In genomic region chr16:30874244-30874820, GRCh38 we compare ENCODE assay signal across 8 cellular contexts. TPM values are rescaled to one million over a fixed set of nuclear protein-coding genes. Genes with fewer than 3 reads are reported as not detected.
DNase-seq lines count a peak whose midpoint lies in the region; ATAC-seq and TF ChIP-seq lines count a peak whose summit lies in the region.

No MANE protein-coding gene starts in this region.

- H3K9me3 ChIP-seq in DND-41 (ENCODE audit: insufficient read depth, low read length, severe bottlenecking) (no peaks in the 10 kb centered on the region), PC-3 (ENCODE audit: low read length) (no peaks in the 10 kb centered on the region), parathyroid adenoma (ENCODE audit: control insufficient read depth, low read length) (no peaks in the 10 kb centered on the region)

- H3K36me3 ChIP-seq in DND-41 (ENCODE audit: insufficient read depth, low read length) (peaks cover 6% of the 10 kb centered on the region; the same call in 1 of the 2 replicates), PC-3 (ENCODE audit: low read depth, low read length) (no peaks in the 10 kb centered on the region), parathyroid adenoma (ENCODE audit: control insufficient read depth, insufficient read depth, low read length) (no peaks in the 10 kb centered on the region)

- POLR2A ChIA-PET in PC-3 (lab: Charles Lee; ENCODE audit: unreplicated experiment): no interaction called here

- ATAC-seq in DND-41 (ENCODE audit: insufficient read depth, low read depth) (no peak), PC-3 (no peak), HG02884 (IDR thresholded peaks at IDR 0.05; ENCODE audit: unreplicated experiment) (no peak), GM19395 (IDR thresholded peaks at IDR 0.05; ENCODE audit: unreplicated experiment) (no peak)

- H3F3A ChIP-seq in PC-3 (ENCODE audit: low read length, unreplicated experiment): no peaks in the 10 kb centered on the region

- H3K27me3 ChIP-seq in DND-41 (ENCODE audit: insufficient read depth, low read length, poor library complexity) (no peaks in the 10 kb centered on the region), PC-3 (ENCODE audit: low read length) (no peaks in the 10 kb centered on the region), parathyroid adenoma (ENCODE audit: control insufficient read depth, insufficient read depth, low read length) (no peaks in the 10 kb centered on the region)

- TF ChIP-seq CTCF in DND-41 (IDR thresholded peaks at IDR 0.05; ENCODE audit: borderline replicate concordance, extremely low read depth, low read length, poor library complexity, severe bottlenecking) (peak; percentile 0), PC-3 (conservative IDR thresholded peaks at IDR 0.05; ENCODE audit: low read depth, low read length) (no peak), parathyroid adenoma (IDR thresholded peaks at IDR 0.05) (no peak)

- intact Hi-C loops in PC-3 (cut with micrococcal nuclease): no loop called here

- H3K27ac ChIP-seq in DND-41 (ENCODE audit: low read length) (peak overlapping the region; percentile 93), PC-3 (ENCODE audit: low read length) (peak overlapping the region; percentile 65), epithelial cell of prostate (peak overlapping the region; percentile 77), parathyroid adenoma (peak overlapping the region; percentile 97)

- H3K4me3 ChIP-seq in DND-41 (ENCODE audit: low read depth in 1 of 2, low read length in 2 of 2): peak overlapping the region; percentile 48 to 83
- H3K4me3 ChIP-seq in PC-3 (ENCODE audit: low read length): peak overlapping the region; percentile 87
- H3K4me3 ChIP-seq in parathyroid adenoma (ENCODE audit: low read depth, low read length): peak overlapping the region; percentile 75

- H3K4me1 ChIP-seq in DND-41 (ENCODE audit: insufficient read depth, low read length) (peaks cover 26% of the 10 kb centered on the region), PC-3 (ENCODE audit: insufficient read depth, low read length) (peaks cover 12% of the 10 kb centered on the region), parathyroid adenoma (peaks cover 9% of the 10 kb centered on the region)

- H3K4me2 ChIP-seq in DND-41 (ENCODE audit: insufficient read depth, low read length) (peak overlapping the region; percentile 76), PC-3 (ENCODE audit: low read length) (peak overlapping the region; percentile 96), parathyroid adenoma (ENCODE audit: low read length) (peak overlapping the region; percentile 81)

- H2AFZ ChIP-seq in DND-41 (ENCODE audit: low read depth, low read length) (peak overlapping the region; percentile 96), PC-3 (ENCODE audit: low read length) (peak overlapping the region; percentile 96), parathyroid adenoma (peak overlapping the region; percentile 88)

- H4K20me1 ChIP-seq in DND-41 (ENCODE audit: insufficient read depth, low read length) (no peaks in the 10 kb centered on the region), PC-3 (ENCODE audit: low read length) (no peaks in the 10 kb centered on the region)

- H3K9ac ChIP-seq in DND-41 (ENCODE audit: low read depth, low read length): peak overlapping the region; percentile 83
- peak overlapping the region; percentile 89 for H3K9ac ChIP-seq in PC-3 (ENCODE audit: low read length)
- no peak overlapping the region for H3K9ac ChIP-seq in parathyroid adenoma

- CTCF ChIA-PET in PC-3 (lab: Charles Lee): interaction anchor here (0.6 to 1.0 kb wide), 2 partner anchors 30 to 50 kb away, joined by 3 read pairs; no protein-coding TSS in a partner anchor

- BruUV-seq in PC-3 (replicated peaks; lab: Mats Ljungman, UMichigan): no TSS peak

- peaks cover 44% of the 10 kb centered on the region for H3K79me2 ChIP-seq in DND-41 (ENCODE audit: insufficient read depth, low read length)
- peaks cover 21% of the 10 kb centered on the region for H3K79me2 ChIP-seq in PC-3 (ENCODE audit: low read length)
- peaks cover 13% of the 10 kb centered on the region for H3K79me2 ChIP-seq in parathyroid adenoma

- H3K9me2 ChIP-seq in PC-3 (replicated peaks; ENCODE audit: low read length): no peaks in the 10 kb centered on the region

- DNase-seq in DND-41 (no peak), PC-3 (no peak), epithelial cell of prostate (ENCODE audit: low read depth, low spot score) (no peak), NCI-H1105 treated with DMSO at 0.1 percent for 48 hours (lab: John Stamatoyannopoulos, UW) (no peak), NOMO-1 treated with dmso at 0.1 percent for 144 hours (lab: John Stamatoyannopoulos, UW; ENCODE audit: unreplicated experiment) (no peak)

RNA-seq across cellular contexts. Expression of gene BCL7C, which starts 19.5 kb away (rescaled TPM):
- 75.6 and 97.3 TPM in 2 replicates for total RNA-seq in PC-3 (2014; rRNA removed)

RNA-seq across cellular contexts. Expression of gene CTF1, which starts 22.1 kb away (rescaled TPM):
- total RNA-seq in PC-3 (2014; rRNA removed): 0.29 and 0.98 TPM in 2 replicates

RNA-seq across cellular contexts. Expression of gene FBXL19, which starts 49.0 kb away (rescaled TPM):
- 36.2 and 48.5 TPM in 2 replicates for total RNA-seq in PC-3 (2014; rRNA removed)
